ENCODE assay signal across 10 cellular contexts in the genomic region with DNA sequence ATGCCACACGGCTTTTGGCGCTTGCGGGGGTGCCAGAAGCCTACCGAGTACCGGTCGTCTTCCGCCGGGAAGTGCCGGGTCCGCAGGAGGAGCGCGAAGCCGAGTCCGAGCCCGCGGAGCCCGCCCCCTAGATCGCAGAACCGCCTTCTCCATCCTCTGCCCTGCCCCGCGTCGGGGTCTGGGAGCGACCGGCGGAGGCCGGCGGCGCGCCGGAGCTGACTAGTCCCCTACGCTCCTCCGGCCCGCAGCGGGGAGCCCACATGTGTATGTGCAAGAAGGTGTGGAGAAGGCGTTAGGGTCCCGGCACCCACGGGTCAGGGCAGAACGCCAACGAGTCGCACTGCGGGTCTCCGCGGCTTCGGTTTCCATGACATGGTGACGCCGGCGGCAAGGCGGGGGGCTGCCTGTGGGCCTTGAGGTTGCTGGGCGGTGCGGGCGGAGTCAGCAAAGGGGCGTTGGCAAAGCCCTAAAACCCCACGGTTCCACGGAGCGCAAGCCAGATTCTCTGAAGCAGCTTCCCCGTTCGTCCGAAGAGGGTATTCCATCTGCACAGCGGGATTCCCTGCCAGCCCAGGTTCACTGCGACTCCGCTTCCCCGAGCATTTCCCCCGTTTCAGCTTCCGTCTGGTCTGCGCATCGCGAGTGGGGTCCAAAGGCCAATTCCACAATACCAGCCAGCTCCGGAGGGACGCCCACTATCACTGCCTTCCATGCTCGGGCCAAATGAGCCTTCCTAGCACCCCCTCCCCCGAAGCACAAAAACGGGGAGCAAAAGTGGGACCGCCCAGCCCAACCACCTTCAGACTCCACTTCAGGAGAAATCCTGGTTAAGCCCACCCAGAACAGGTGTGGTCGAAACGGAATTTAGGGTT. TPM values are rescaled to one million over a fixed set of nuclear protein-coding genes. Genes with fewer than 3 reads are reported as not detected.
DNase-seq lines count a peak whose midpoint lies in the region; ATAC-seq, FAIRE-seq and TF ChIP-seq lines count a peak whose summit lies in the region.
"Had no signal": no experiment of that assay in that cellular context is flagged by ENCODE, and none has a peak within 500 bp of the region (broad histone marks: within the 10 kb centered on the region; RNA-seq: fewer than 3 reads in every experiment).

No MANE protein-coding gene starts in this region.

- no peaks in the 10 kb centered on the region for H3K9me3 Mint-ChIP-seq in Caco-2 (ENCODE audit: unreplicated experiment)
- peaks cover 0 to 6% (median 0%) of the 10 kb centered on the region in 11 donors for H3K9me3 Mint-ChIP-seq in naive thymus-derived CD4-positive, alpha-beta T cell

- no peak overlapping the region for H3K9ac ChIP-seq in K562 (ENCODE audit: insufficient read depth in 1 of 2, low read depth in 2 of 2, low read length in 2 of 2)

- peaks cover 49% of the 10 kb centered on the region for H4K20me1 ChIP-seq in K562 (replicated peaks; ENCODE audit: control insufficient read depth, insufficient read depth, low read length)

- no peak overlapping the region for H2AFZ ChIP-seq in K562 (ENCODE audit: low read depth, low read length)

- peak overlapping the region; percentile 18; the same call in 1 of the 2 replicates for H3K4me2 ChIP-seq in K562 (ENCODE audit: insufficient read depth, low read length)

- TF ChIP-seq EP300 in K562 (IDR thresholded peaks at IDR 0.05; ENCODE audit: low read length), result no peak

- WGBS in K562 (ENCODE audit: insufficient coverage, low coverage, missing lambda C conversion rate), result 3% methylated on average over 40 of the region's 75 CpGs
- WGBS in small intestine, 3 donors, result 2 to 4% (median 3%) methylated on average over 71 to 75 of the region's 75 CpGs

- no peak overlapping the region for H3K27ac ChIP-seq in K562 (ENCODE audit: extremely low read depth, low read depth, low read length)
- no peak overlapping the region for H3K27ac ChIP-seq in naive thymus-derived CD4-positive, alpha-beta T cell (ENCODE audit: low read depth, low read length)
- no peak overlapping the region for H3K27ac ChIP-seq in small intestine (ENCODE audit: low read depth in 1 of 2, low read length in 1 of 2)
- H3K27ac ChIP-seq: neutrophil had no signal

- no peak overlapping the region for H3K27ac Mint-ChIP-seq in Caco-2 (ENCODE audit: unreplicated experiment)
- H3K27ac Mint-ChIP-seq in naive thymus-derived CD4-positive, alpha-beta T cell, result peak overlapping the region in 3 of 9 donors; percentile 11 to 75 (median 72)

- H3K36me3 ChIP-seq in Caco-2 (ENCODE audit: control insufficient read depth, insufficient read depth, low read length) (no peaks in the 10 kb centered on the region), K562 (ENCODE audit: control insufficient read depth, insufficient read depth, low read length) (no peaks in the 10 kb centered on the region), small intestine (ENCODE audit: control insufficient read depth in 2 of 2, insufficient read depth in 2 of 2, low read length in 2 of 2) (no peaks in the 10 kb centered on the region)
- H3K36me3 ChIP-seq in naive thymus-derived CD4-positive, alpha-beta T cell (ENCODE audit: control insufficient read depth in 2 of 3, insufficient read depth in 3 of 3, low read length in 3 of 3), result no peaks in the 10 kb centered on the region
- H3K36me3 ChIP-seq: neutrophil had no signal

- peak in 1 of 2 experiments; percentile 59 for DNase-seq in Caco-2
- DNase-seq in HuH-7 (ENCODE audit: low spot score), result peak; percentile 69
- peak in 3 of 4 experiments; percentile 43 to 67 (median 64) for DNase-seq in K562 (ENCODE audit: extremely low read depth in 1 of 4, low spot score in 3 of 4)
- peak in 6 of 9 donors; percentile 23 to 38 (median 31) for DNase-seq in naive thymus-derived CD4-positive, alpha-beta T cell
- DNase-seq in HPDE6-E6E7 (ENCODE audit: extremely low spot score), result no peak
- no peak for DNase-seq in NCI-H510A treated with DMSO at 0.1 percent for 48 hours (lab: John Stamatoyannopoulos, UW)
- no peak for DNase-seq in small intestine
- DNase-seq: NCI-H510A had no signal

- H3K36me3 Mint-ChIP-seq in Caco-2 (ENCODE audit: insufficient read depth, unreplicated experiment), result no peaks in the 10 kb centered on the region
- H3K36me3 Mint-ChIP-seq in naive thymus-derived CD4-positive, alpha-beta T cell, result peaks cover 0 to 4% (median 0%) of the 10 kb centered on the region in 5 donors

- FAIRE-seq in K562 (lab: Jason Lieb, UNC) (no peak), small intestine (lab: Jason Lieb, UNC) (no peak)

- POLR2A ChIA-PET in Caco-2 (lab: Charles Lee), result no interaction called here
- POLR2A ChIA-PET in K562 (lab: Yijun Ruan, JAX), result no interaction called here
- POLR2A ChIA-PET in naive thymus-derived CD4-positive, alpha-beta T cell (lab: Charles Lee), result no interaction called here

- peak overlapping the region; percentile 36 for H3K4me3 ChIP-seq in Caco-2 (ENCODE audit: low read depth, low read length)
- no peak overlapping the region; the same call in 1 of the 2 replicates for H3K4me3 ChIP-seq in K562
- no peak overlapping the region for H3K4me3 ChIP-seq in naive thymus-derived CD4-positive, alpha-beta T cell (ENCODE audit: low read length)
- H3K4me3 ChIP-seq in small intestine (ENCODE audit: low read depth in 1 of 2, low read length in 2 of 2), result peak overlapping the region in 1 of 2 donors; percentile 1

- H3K4me1 ChIP-seq in Caco-2 (peaks cover 23% of the 10 kb centered on the region), K562 (replicated peaks in 1 of 2; ENCODE audit: control insufficient read depth in 2 of 2, insufficient read depth in 2 of 2, low read length in 2 of 2) (peaks cover 0 to 64% of the 10 kb centered on the region in 2 experiments; a peak in 3 of 5 replicates), small intestine (ENCODE audit: control insufficient read depth in 2 of 2, insufficient read depth in 1 of 2, low read depth in 1 of 2, low read length in 1 of 2) (peaks cover 3 to 11% of the 10 kb centered on the region in 2 donors)
- peaks cover 58 to 68% of the 10 kb centered on the region in 2 donors for H3K4me1 ChIP-seq in naive thymus-derived CD4-positive, alpha-beta T cell (ENCODE audit: control insufficient read depth in 2 of 2, insufficient read depth in 2 of 2, low read length in 2 of 2)

- TF ChIP-seq POLR2A in K562 (conservative IDR thresholded peaks at IDR 0.05), result no peak

- H3K4me3 Mint-ChIP-seq in Caco-2 (ENCODE audit: unreplicated experiment), result peak overlapping the region; percentile 83
- H3K4me3 Mint-ChIP-seq in naive thymus-derived CD4-positive, alpha-beta T cell, result peak overlapping the region; percentile 55 to 92 (median 72)

- no peak for TF ChIP-seq RAD21 in K562 (CRISPR knock-in tag; conservative IDR thresholded peaks at IDR 0.05 in 1 of 2, IDR thresholded peaks at IDR 0.05 in 1 of 2)

- BruUV-seq in Caco-2 (replicated peaks; lab: Mats Ljungman, UMichigan), result no TSS peak
- BruUV-seq in K562 (replicated peaks; lab: Mats Ljungman, UMichigan), result no TSS peak

- TF ChIP-seq CTCF in Caco-2 (IDR thresholded peaks at IDR 0.05; ENCODE audit: insufficient read depth in 1 of 2, low read depth in 1 of 2, low read length in 1 of 2, severe bottlenecking in 1 of 2, unreplicated experiment in 1 of 2), result no peak
- no peak for TF ChIP-seq CTCF in K562 (IDR thresholded peaks at IDR 0.05 in 2 of 3, conservative IDR thresholded peaks at IDR 0.05 in 1 of 3; ENCODE audit: insufficient read depth in 2 of 3, low read depth in 1 of 3, low read length in 3 of 3)

- peaks cover 35% of the 10 kb centered on the region for H3K27me3 ChIP-seq in Caco-2 (replicated peaks; ENCODE audit: control insufficient read depth, insufficient read depth, low read length)
- peaks cover 90 to 96% of the 10 kb centered on the region in 2 experiments for H3K27me3 ChIP-seq in K562 (ENCODE audit: control insufficient read depth in 2 of 2, insufficient read depth in 2 of 2, low read length in 2 of 2)
- H3K27me3 ChIP-seq in naive thymus-derived CD4-positive, alpha-beta T cell (ENCODE audit: control insufficient read depth in 2 of 2, insufficient read depth in 2 of 2, low read length in 2 of 2), result peaks cover 31 to 87% of the 10 kb centered on the region in 2 donors
- peaks cover 7 to 88% of the 10 kb centered on the region in 2 donors for H3K27me3 ChIP-seq in small intestine (ENCODE audit: control insufficient read depth in 2 of 2, insufficient read depth in 2 of 2, low read length in 2 of 2)

- H3K4me1 Mint-ChIP-seq in Caco-2 (ENCODE audit: low read depth, unreplicated experiment), result peaks cover 13% of the 10 kb centered on the region
- H3K4me1 Mint-ChIP-seq in naive thymus-derived CD4-positive, alpha-beta T cell, result peaks cover 42 to 78% (median 64%) of the 10 kb centered on the region in 7 donors

- peaks cover 61% of the 10 kb centered on the region for H3K27me3 Mint-ChIP-seq in Caco-2 (ENCODE audit: insufficient read depth, unreplicated experiment)
- peaks cover 73 to 96% (median 83%) of the 10 kb centered on the region in 5 donors for H3K27me3 Mint-ChIP-seq in naive thymus-derived CD4-positive, alpha-beta T cell

- in situ Hi-C loops in K562 (cut with MboI), result no loop called here

- H3K9me3 ChIP-seq in Caco-2, result no peaks in the 10 kb centered on the region
- H3K9me3 ChIP-seq in K562 (replicated peaks; ENCODE audit: control insufficient read depth, insufficient read depth, low read depth, low read length), result no peaks in the 10 kb centered on the region
- no peaks in the 10 kb centered on the region for H3K9me3 ChIP-seq in naive thymus-derived CD4-positive, alpha-beta T cell (ENCODE audit: control insufficient read depth in 2 of 3, low read length in 3 of 3)
- no peaks in the 10 kb centered on the region for H3K9me3 ChIP-seq in small intestine (ENCODE audit: control insufficient read depth, low read depth)
- H3K9me3 ChIP-seq: neutrophil had no signal

- CTCF ChIA-PET in Caco-2 (lab: Charles Lee) (no interaction called here), K562 (lab: Yijun Ruan, JAX; ENCODE audit: low intra/inter-chr PET ratio) (no interaction called here)
- CTCF ChIA-PET in naive thymus-derived CD4-positive, alpha-beta T cell (lab: Charles Lee), result no interaction called here

- intact Hi-C loops in Caco-2 (cut with micrococcal nuclease; ENCODE audit: unreplicated experiment) (loop anchor here (5.0 to 10.0 kb wide), 2 partner anchors 110 to 308 kb away; no protein-coding TSS in a partner anchor), K562 (cut with micrococcal nuclease) (no loop called here)
- intact Hi-C loops in naive thymus-derived CD4-positive, alpha-beta T cell (cut with micrococcal nuclease), result no loop called here

- peaks cover 3% of the 10 kb centered on the region for H3K9me1 ChIP-seq in K562 (ENCODE audit: control insufficient read depth, insufficient read depth, low read length)

- ATAC-seq in K562 (peak; percentile 75), GM19397 (IDR thresholded peaks at IDR 0.05; ENCODE audit: unreplicated experiment) (no peak)
- peak; percentile 15 for ATAC-seq in naive thymus-derived CD4-positive, alpha-beta T cell

- no peaks in the 10 kb centered on the region for H3K79me2 ChIP-seq in K562 (ENCODE audit: control insufficient read depth, insufficient read depth, low read length)

RNA-seq across cellular contexts. Expression of a gene that starts 2.3 kb away (rescaled TPM):
- total RNA-seq in Caco-2 (2022) (0.37 TPM in 1 of 2 replicates, not detected in the other), K562 (2014; rRNA removed) (0.05 TPM in 1 of 2 replicates, not detected in the other), K562 (2014; rRNA removed; fragmentation: Illumina TruSeq; extraction: Trizol) (not detected in 2 replicates), K562 (2015; rRNA removed; fragmentation: Illumina TruSeq; extraction: Trizol) (not detected in 2 replicates), K562 (2021) (0.07 TPM in 1 of 2 replicates, not detected in the other)
- 0.58 and 0.74 TPM in 2 replicates for total RNA-seq in K562 (2011; cell fraction: chromatin; rRNA removed; ENCODE audit: low replicate concordance)
- total RNA-seq in K562 (2011; cell fraction: nucleolus; rRNA removed), result 0.53 and 1.5 TPM in 2 replicates
- 0.15 TPM in 1 of 2 replicates, not detected in the other for total RNA-seq in K562 (2011; cell fraction: nucleoplasm; rRNA removed)
- polyA plus RNA-seq in K562 (2011; rRNA removed) (0.05 and 0.64 TPM in 2 replicates), K562 (2014; fragmentation: Illumina TruSeq; extraction: Trizol) (0.04 TPM in 1 of 2 replicates, not detected in the other), K562 (2014; fragmentation: Nextera tagmentation; extraction: Ambion mirVana) (not detected), K562 (2014; rRNA removed) (not detected in 2 replicates), small intestine (not detected)
- polyA plus RNA-seq in K562 (2011; cell fraction: cytosol; rRNA removed), result 0.18 and 1.1 TPM in 2 replicates
- polyA plus RNA-seq in K562 (2011; cell fraction: nucleus; rRNA removed), result 0.13 and 5.4 TPM in 2 replicates
- polyA plus RNA-seq in K562 (2012), result not detected in 2 replicates
- 0.49 TPM in 1 of 2 replicates, not detected in the other for polyA minus RNA-seq in K562 (2011; rRNA and poly(A)+ RNA removed)
- 2.2 TPM in 1 of 2 replicates, not detected in the other for polyA minus RNA-seq in K562 (2011; cell fraction: cytosol; rRNA and poly(A)+ RNA removed)
- polyA minus RNA-seq in K562 (2011; cell fraction: nucleus; rRNA and poly(A)+ RNA removed), result 0.81 TPM in 1 of 2 replicates, not detected in the other
- total RNA-seq in naive thymus-derived CD4-positive, alpha-beta T cell, result under 1 TPM in 1 of 5 experiments, not detected in 4; 0.15 TPM
- polyA plus RNA-seq in naive thymus-derived CD4-positive, alpha-beta T cell, result not detected

RNA-seq across cellular contexts. Expression of a gene that starts 13.8 kb away (rescaled TPM):
- 81.7 and 87.6 TPM in 2 replicates for total RNA-seq in Caco-2 (2022)
- total RNA-seq in K562 (2011; cell fraction: chromatin; rRNA removed; ENCODE audit: low replicate concordance), result 25.5 and 55.9 TPM in 2 replicates
- total RNA-seq in K562 (2011; cell fraction: nucleolus; rRNA removed), result 19.2 and 22.8 TPM in 2 replicates
- total RNA-seq in K562 (2011; cell fraction: nucleoplasm; rRNA removed), result 29.3 and 39.8 TPM in 2 replicates
- 106 and 140 TPM in 2 replicates for total RNA-seq in K562 (2014; rRNA removed)
- 90.1 and 101 TPM in 2 replicates for total RNA-seq in K562 (2014; rRNA removed; fragmentation: Illumina TruSeq; extraction: Trizol)
- 123 and 126 TPM in 2 replicates for total RNA-seq in K562 (2015; rRNA removed; fragmentation: Illumina TruSeq; extraction: Trizol)
- 106 and 130 TPM in 2 replicates for total RNA-seq in K562 (2021)
- polyA plus RNA-seq in K562 (2011; rRNA removed), result 19.1 and 40.3 TPM in 2 replicates
- polyA plus RNA-seq in K562 (2011; cell fraction: cytosol; rRNA removed), result 13.4 and 28.2 TPM in 2 replicates
- polyA plus RNA-seq in K562 (2011; cell fraction: nucleus; rRNA removed), result 8.8 and 18.6 TPM in 2 replicates
- 100 and 110 TPM in 2 replicates for polyA plus RNA-seq in K562 (2012)
- 126 and 133 TPM in 2 replicates for polyA plus RNA-seq in K562 (2014; fragmentation: Illumina TruSeq; extraction: Trizol)
- polyA plus RNA-seq in K562 (2014; fragmentation: Nextera tagmentation; extraction: Ambion mirVana), result 10 to 100 TPM; 34.5 to 35.4 TPM
- 67.0 and 80.7 TPM in 2 replicates for polyA plus RNA-seq in K562 (2014; rRNA removed)
- 26.6 and 39.2 TPM in 2 replicates for polyA minus RNA-seq in K562 (2011; rRNA and poly(A)+ RNA removed)
- 22.8 and 34.9 TPM in 2 replicates for polyA minus RNA-seq in K562 (2011; cell fraction: cytosol; rRNA and poly(A)+ RNA removed)
- polyA minus RNA-seq in K562 (2011; cell fraction: nucleus; rRNA and poly(A)+ RNA removed), result 9.7 and 10.4 TPM in 2 replicates
- 10 to 100 TPM; 39.7 to 70.8 (median 58.7) TPM for total RNA-seq in naive thymus-derived CD4-positive, alpha-beta T cell
- 10 to 100 TPM; 70.1 to 97.1 TPM for polyA plus RNA-seq in naive thymus-derived CD4-positive, alpha-beta T cell
- polyA plus RNA-seq in small intestine, result 10 to 100 TPM; 33.2 to 50.5 (median 34.4) TPM

Comparison
In these comparisons a context has a peak if more than half of its experiments do, and no peak if none do; other contexts are left out.
1. DNase-seq: peak in HuH-7 (single experiment), K562 (3 of 4) and naive thymus-derived CD4-positive, alpha-beta T cell (6 of 9); none in HPDE6-E6E7 (single experiment), NCI-H510A treated with DMSO at 0.1 percent for 48 hours (single experiment) and small intestine (single experiment).